Comparison of ENCODE assay signal across 14 cellular contexts in the genomic region with DNA sequence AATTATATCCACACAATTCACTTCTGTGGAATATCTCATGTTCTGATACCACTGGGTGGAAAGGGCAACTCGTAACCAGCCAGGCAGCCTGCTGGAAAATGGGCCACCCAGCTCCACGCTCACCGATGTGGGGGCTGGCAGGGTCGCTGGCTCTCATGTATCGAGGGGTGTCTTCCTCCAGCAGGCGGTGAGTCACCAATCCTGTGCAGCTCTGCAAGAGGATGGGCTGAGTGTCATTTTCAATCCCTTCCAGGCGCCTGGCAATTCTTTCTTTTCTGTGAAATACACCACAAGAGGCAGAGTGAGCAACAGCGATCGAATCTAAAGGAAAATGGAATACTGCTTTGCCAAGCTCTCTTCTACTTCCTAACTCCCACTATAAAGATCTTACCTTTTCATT.
A peak's percentile ranks its signal among the peaks of the same experiment; 100 is the strongest.
DNase-seq lines count a peak whose midpoint lies in the region; ATAC-seq, FAIRE-seq and TF ChIP-seq lines count a peak whose summit lies in the region.
"Had no signal": no experiment of that assay in that cellular context is flagged by ENCODE, and none has a peak within 500 bp of the region (broad histone marks: within the 10 kb centered on the region; RNA-seq: fewer than 3 reads in every experiment).

No MANE protein-coding gene starts in this region.

- H3K27me3 ChIP-seq in BLaER1 treated with 17β-estradiol and CSF1 and Interleukin-3, amounts not matched to agents 10 nM and 100 nM: no peaks in the 10 kb centered on the region
- H3K27me3 ChIP-seq in neutrophil: no peaks in the 10 kb centered on the region
- H3K27me3 ChIP-seq: heart right ventricle had no signal

- H3K4me3 ChIP-seq in BLaER1 treated with 17β-estradiol and CSF1 and Interleukin-3, amounts not matched to agents 10 nM and 100 nM: no peak overlapping the region
- no peak overlapping the region for H3K4me3 ChIP-seq in neutrophil (ENCODE audit: low read depth in 1 of 2, low read length in 1 of 2)
- H3K4me3 ChIP-seq: heart right ventricle had no signal

- peak overlapping the region in 5 of 11 experiments; percentile 51 to 84 (median 68); a peak in 10 of 22 replicates for H3K4me2 ChIP-seq in BLaER1 treated with 17β-estradiol and CSF1 and Interleukin-3, amounts not matched to agents 10 nM and 100 nM

- FAIRE-seq in GM12891 (lab: Jason Lieb, UNC): no peak

- no peak for ATAC-seq in GM18867 (IDR thresholded peaks at IDR 0.05; ENCODE audit: unreplicated experiment)
- ATAC-seq: activated T-cell treated with anti-CD3 and anti-CD28 coated beads, Interleukin-2, amount 50 U/mL, for 4 hours had no signal

- peak overlapping the region in 6 of 11 experiments; percentile 16 to 60 (median 48); a peak in 10 of 22 replicates for H3K27ac ChIP-seq in BLaER1 treated with 17β-estradiol and CSF1 and Interleukin-3, amounts not matched to agents 10 nM and 100 nM
- H3K27ac ChIP-seq in neutrophil: peak overlapping the region; percentile 57

- TF ChIP-seq CTCF in chondrocyte (IDR thresholded peaks at IDR 0.05) (peak; percentile 66), neutrophil (IDR thresholded peaks at IDR 0.05) (no peak)

- no peaks in the 10 kb centered on the region for H3K27me3 Mint-ChIP-seq in chondrocyte (ENCODE audit: low read depth)

- peaks cover 32 to 44% (median 36%) of the 10 kb centered on the region in 11 experiments for H3K36me3 ChIP-seq in BLaER1 treated with 17β-estradiol and CSF1 and Interleukin-3, amounts not matched to agents 10 nM and 100 nM
- H3K36me3 ChIP-seq in neutrophil: peaks cover 74% of the 10 kb centered on the region

- TF ChIP-seq POLR2A in GM12891 (IDR thresholded peaks at IDR 0.05; ENCODE audit: low read depth, low read length): no peak

- H3K4me3 Mint-ChIP-seq in chondrocyte (ENCODE audit: unreplicated experiment): no peak overlapping the region
- H3K4me3 Mint-ChIP-seq: activated T-cell treated with anti-CD3 and anti-CD28 coated beads, Interleukin-2, amount 50 U/mL, for 4 hours had no signal

- no peaks in the 10 kb centered on the region for H3K9me3 Mint-ChIP-seq in chondrocyte (ENCODE audit: low read depth)
- H3K9me3 Mint-ChIP-seq: activated T-cell treated with anti-CD3 and anti-CD28 coated beads, Interleukin-2, amount 50 U/mL, for 4 hours had no signal

- H3K4me1 ChIP-seq in BLaER1 treated with 17β-estradiol and CSF1 and Interleukin-3, amounts not matched to agents 10 nM and 100 nM: peaks cover 0 to 26% (median 8%) of the 10 kb centered on the region in 10 experiments; a peak in 10 of 20 replicates
- H3K4me1 ChIP-seq in neutrophil (ENCODE audit: control insufficient read depth in 1 of 2, insufficient read depth in 1 of 2, low read depth in 1 of 2, low read length in 1 of 2): no peaks in the 10 kb centered on the region

- H3K27ac Mint-ChIP-seq in chondrocyte (ENCODE audit: unreplicated experiment): peak overlapping the region; percentile 82

- H3K4me1 Mint-ChIP-seq in chondrocyte (ENCODE audit: low read depth): peaks cover 29% of the 10 kb centered on the region

- DNase-seq in Kasumi-1 (lab: John Stamatoyannopoulos, UW) (peak; percentile 45 to 47), chondrocyte (ENCODE audit: low spot score) (no peak), kidney glomerular epithelial cell (lab: John Stamatoyannopoulos, UW) (no peak), GM12891 (ENCODE audit: insufficient read length, low spot score) (no peak), NCI-H82 treated with DMSO at 0.1 percent for 48 hours (lab: John Stamatoyannopoulos, UW; ENCODE audit: unreplicated experiment) (no peak)
- DNase-seq: activated T-cell treated with anti-CD3 and anti-CD28 coated beads, Interleukin-2, amount 50 U/mL, for 4 hours; cerebellar nuclear complex; DMS53; heart right ventricle; NCI-H774; T1000 had no signal

- H4K20me1 ChIP-seq in BLaER1 treated with 17β-estradiol and CSF1 and Interleukin-3, amounts not matched to agents 10 nM and 100 nM: no peaks in the 10 kb centered on the region

- no peaks in the 10 kb centered on the region for H3K9me3 ChIP-seq in BLaER1 treated with 17β-estradiol and CSF1 and Interleukin-3, amounts not matched to agents 10 nM and 100 nM (replicated peaks in 1 of 11)
- no peaks in the 10 kb centered on the region for H3K9me3 ChIP-seq in neutrophil
- H3K9me3 ChIP-seq: heart right ventricle had no signal

- H3K36me3 Mint-ChIP-seq in chondrocyte (ENCODE audit: low read depth): peaks cover 20% of the 10 kb centered on the region

- no peak overlapping the region for H3K9ac ChIP-seq in BLaER1 treated with 17β-estradiol and CSF1 and Interleukin-3, amounts not matched to agents 10 nM and 100 nM

TF ChIP-seq in GM12891, 5 proteins besides CTCF, POLR2A, EP300 and RAD21:
- TF ChIP-seq SPI1 (IDR thresholded peaks at IDR 0.05; ENCODE audit: low read depth, low read length) (no peak), PAX5 (IDR thresholded peaks at IDR 0.05; ENCODE audit: insufficient read depth, low read length, severe bottlenecking) (no peak), TAF1 (IDR thresholded peaks at IDR 0.05; ENCODE audit: low read depth, low read length) (no peak), POLR2AphosphoS5 (IDR thresholded peaks at IDR 0.05; ENCODE audit: low read depth, low read length) (no peak), POU2F2 (IDR thresholded peaks at IDR 0.05; ENCODE audit: low read depth, low read length) (no peak)

Comparison
In these comparisons a context has a peak if more than half of its experiments do, and no peak if none do; other contexts are left out.
1. DNase-seq: peak in Kasumi-1 (2 of 2); none in chondrocyte (single experiment), kidney glomerular epithelial cell (single experiment), GM12891 (single experiment) and NCI-H82 treated with DMSO at 0.1 percent for 48 hours (single experiment).